Comparison of ENCODE assay signal across 20 cellular contexts in genomic region chr1:157499516-157499915, GRCh38. TPM values are rescaled to one million over a fixed set of nuclear protein-coding genes. Genes with fewer than 3 reads are reported as not detected.
DNase-seq lines count a peak whose midpoint lies in the region; ATAC-seq and TF ChIP-seq lines count a peak whose summit lies in the region.
"Had no signal": no experiment of that assay in that cellular context is flagged by ENCODE, and none has a peak within 500 bp of the region (broad histone marks: within the 10 kb centered on the region; RNA-seq: fewer than 3 reads in every experiment).

No MANE protein-coding gene starts in this region.

- ATAC-seq in GM23338 (no peak), GM18502 (IDR thresholded peaks at IDR 0.05; ENCODE audit: poor library complexity, unreplicated experiment) (no peak)

- H3K9ac ChIP-seq in colonic mucosa (ENCODE audit: low read depth in 2 of 2, low read length in 2 of 2) = no peak overlapping the region
- H3K9ac ChIP-seq: BLaER1 treated with 17β-estradiol and CSF1 and Interleukin-3, amounts not matched to agents 10 nM and 100 nM had no signal

- in situ Hi-C loops in GM13976 (cut with MboI; ENCODE audit: low sequenced_read_pairs, unreplicated experiment) = no loop called here

- no peak for DNase-seq in GM23338 (ENCODE audit: low spot score)
- DNase-seq in colonic mucosa = no peak
- DNase-seq in left kidney (ENCODE audit: low read depth, low spot score) = peak; percentile 63
- DNase-seq in progenitor cell of endocrine pancreas (ENCODE audit: low spot score, unreplicated experiment) = no peak
- DNase-seq in GM13976 (ENCODE audit: low spot score) = no peak
- DNase-seq in AML-193 (lab: John Stamatoyannopoulos, UW) = no peak
- no peak for DNase-seq in ascending aorta (ENCODE audit: low spot score in 2 of 2)
- DNase-seq: BE2C; CD4-positive, alpha-beta T cell; COR-L47; DMS153; DND-41; GOT3; H7; HCEC 1CT had no signal

- H3K9me3 ChIP-seq in colonic mucosa (no peaks in the 10 kb centered on the region), ascending aorta (no peaks in the 10 kb centered on the region)
- H3K9me3 ChIP-seq: BE2C had no signal

- H3K4me3 ChIP-seq in GM23338 = no peak overlapping the region
- H3K4me3 ChIP-seq in colonic mucosa = no peak overlapping the region
- H3K4me3 ChIP-seq in ascending aorta = no peak overlapping the region
- H3K4me3 ChIP-seq: BLaER1 treated with 17β-estradiol and CSF1 and Interleukin-3, amounts not matched to agents 10 nM and 100 nM had no signal

- H3K4me1 ChIP-seq in GM23338 (ENCODE audit: insufficient read depth) (no peaks in the 10 kb centered on the region), colonic mucosa (no peaks in the 10 kb centered on the region), ascending aorta (no peaks in the 10 kb centered on the region)
- H3K4me1 ChIP-seq: BE2C; BLaER1 treated with 17β-estradiol and CSF1 and Interleukin-3, amounts not matched to agents 10 nM and 100 nM had no signal

- no peaks in the 10 kb centered on the region for H3K36me3 ChIP-seq in GM23338 (ENCODE audit: insufficient read depth)
- H3K36me3 ChIP-seq in colonic mucosa = no peaks in the 10 kb centered on the region
- no peaks in the 10 kb centered on the region for H3K36me3 ChIP-seq in ascending aorta
- H3K36me3 ChIP-seq: BE2C; BLaER1 treated with 17β-estradiol and CSF1 and Interleukin-3, amounts not matched to agents 10 nM and 100 nM had no signal

- intact Hi-C loops in colonic mucosa (cut with DNase I) = no loop called here
- intact Hi-C loops in ascending aorta (cut with DNase I) = loop anchor here (5.0 to 10.0 kb wide), 2 partner anchors 127 to 305 kb away; no protein-coding TSS in a partner anchor

- H4K20me1 ChIP-seq in GM23338 (replicated peaks; ENCODE audit: insufficient read depth) = no peaks in the 10 kb centered on the region
- H4K20me1 ChIP-seq: BLaER1 treated with 17β-estradiol and CSF1 and Interleukin-3, amounts not matched to agents 10 nM and 100 nM had no signal

- H3K4me1 Mint-ChIP-seq in GM23338 = peaks cover 2% of the 10 kb centered on the region; the same call in 1 of the 3 replicates
- peaks cover 9% of the 10 kb centered on the region for H3K4me1 Mint-ChIP-seq in progenitor cell of endocrine pancreas (ENCODE audit: low read depth)

- H3K27me3 ChIP-seq in GM23338 (ENCODE audit: insufficient read depth) (no peaks in the 10 kb centered on the region), colonic mucosa (no peaks in the 10 kb centered on the region), ascending aorta (no peaks in the 10 kb centered on the region)
- H3K27me3 ChIP-seq: BLaER1 treated with 17β-estradiol and CSF1 and Interleukin-3, amounts not matched to agents 10 nM and 100 nM had no signal

- no peaks in the 10 kb centered on the region for H3K9me2 ChIP-seq in GM23338 (ENCODE audit: insufficient read depth)

- H3K27me3 Mint-ChIP-seq in GM23338 (ENCODE audit: insufficient read depth, low read depth, poor library complexity) (no peaks in the 10 kb centered on the region), progenitor cell of endocrine pancreas (peaks cover 4% of the 10 kb centered on the region)

- H3K36me3 Mint-ChIP-seq in GM23338 (ENCODE audit: low read depth) (peaks cover 3% of the 10 kb centered on the region; the same call in 1 of the 3 replicates), progenitor cell of endocrine pancreas (ENCODE audit: insufficient read depth) (no peaks in the 10 kb centered on the region)
- H3K36me3 Mint-ChIP-seq: CD14-positive monocyte had no signal

- peaks cover 17% of the 10 kb centered on the region; the same call in 2 of the 3 replicates for H3K9me3 Mint-ChIP-seq in GM23338
- H3K9me3 Mint-ChIP-seq in progenitor cell of endocrine pancreas (ENCODE audit: low read depth) = peaks cover 6% of the 10 kb centered on the region
- H3K9me3 Mint-ChIP-seq: CD4-positive, alpha-beta T cell had no signal

- H3K27ac ChIP-seq in GM23338 (ENCODE audit: low read depth) (no peak overlapping the region), colonic mucosa (peak overlapping the region; percentile 36), ascending aorta (no peak overlapping the region)
- H3K27ac ChIP-seq: BLaER1 treated with 17β-estradiol and CSF1 and Interleukin-3, amounts not matched to agents 10 nM and 100 nM had no signal

- no peak overlapping the region for H3K4me2 ChIP-seq in GM23338
- H3K4me2 ChIP-seq: BLaER1 treated with 17β-estradiol and CSF1 and Interleukin-3, amounts not matched to agents 10 nM and 100 nM had no signal

- H2AFZ ChIP-seq in GM23338 = peak overlapping the region; percentile 25; the same call in 1 of the 2 replicates

- H3K4me3 Mint-ChIP-seq in GM23338 (no peak overlapping the region), progenitor cell of endocrine pancreas (ENCODE audit: low read depth) (no peak overlapping the region)
- H3K4me3 Mint-ChIP-seq: CD14-positive monocyte; CD4-positive, alpha-beta T cell had no signal

- H3K79me2 ChIP-seq in GM23338 (replicated peaks; ENCODE audit: insufficient read depth) = no peaks in the 10 kb centered on the region

- H3F3A ChIP-seq in GM23338 (replicated peaks; ENCODE audit: low read depth) = no peaks in the 10 kb centered on the region

- TF ChIP-seq CTCF in GM23338 (conservative IDR thresholded peaks at IDR 0.05; ENCODE audit: low read depth in 2 of 2) = no peak
- TF ChIP-seq CTCF in colonic mucosa (IDR thresholded peaks at IDR 0.05) = no peak
- TF ChIP-seq CTCF in progenitor cell of endocrine pancreas (IDR thresholded peaks at IDR 0.05; ENCODE audit: unreplicated experiment) = no peak
- no peak for TF ChIP-seq CTCF in GM13976 (IDR thresholded peaks at IDR 0.05; ENCODE audit: borderline replicate concordance, control extremely low read depth, extremely low read depth, insufficient read depth, missing control alignments)
- no peak for TF ChIP-seq CTCF in ascending aorta (IDR thresholded peaks at IDR 0.05)

- H3K27ac Mint-ChIP-seq in GM23338 (no peak overlapping the region), progenitor cell of endocrine pancreas (peak overlapping the region; percentile 21)
- H3K27ac Mint-ChIP-seq: CD14-positive monocyte; CD4-positive, alpha-beta T cell had no signal

TF ChIP-seq in GM23338, 12 proteins besides CTCF, POLR2A, EP300 and RAD21:
- TF ChIP-seq STAT1 (IDR thresholded peaks at IDR 0.05; ENCODE audit: unreplicated experiment) (no peak), EZH2phosphoT487 (IDR thresholded peaks at IDR 0.05; ENCODE audit: unreplicated experiment) (no peak), REST (IDR thresholded peaks at IDR 0.05; ENCODE audit: unreplicated experiment) (no peak), POLR2AphosphoS5 (IDR thresholded peaks at IDR 0.05; ENCODE audit: low read depth) (no peak), ZNF331 (CRISPR knock-in tag; IDR thresholded peaks at IDR 0.05; ENCODE audit: low read depth) (no peak), CREB1 (CRISPR knock-in tag; IDR thresholded peaks at IDR 0.05; ENCODE audit: low read depth) (no peak), EZH2 (IDR thresholded peaks at IDR 0.05; ENCODE audit: low read depth, unreplicated experiment) (no peak)

RNA-seq across cellular contexts. Expression of gene FCRL5, which starts 52.8 kb away (rescaled TPM):
- total RNA-seq in GM23338 (2014; rRNA removed; shearing (Covaris generic)) = 2.8 and 3.1 TPM in 2 replicates
- 0.54 and 0.79 TPM in 2 replicates for polyA plus RNA-seq in GM23338 (2016; fragmentation: Nextera tagmentation; extraction: Ambion mirVana)
- 1 to 10 TPM in 1 of 2 donors, under 1 TPM in 1; 0.90 to 1.8 TPM for total RNA-seq in colonic mucosa
- total RNA-seq in progenitor cell of endocrine pancreas = not detected in 2 replicates
- total RNA-seq in ascending aorta = not detected
- total RNA-seq: A172; A673; CD4-positive, alpha-beta T cell had no signal
